ENCODE assay signal across 21 cellular contexts in genomic region chr15:58506787-58507671, GRCh38.
DNase-seq lines count a peak whose midpoint lies in the region; ATAC-seq, FAIRE-seq and TF ChIP-seq lines count a peak whose summit lies in the region.
"Had no signal": no experiment of that assay in that cellular context is flagged by ENCODE, and none has a peak within 500 bp of the region (broad histone marks: within the 10 kb centered on the region; RNA-seq: fewer than 3 reads in every experiment).

No MANE protein-coding gene starts in this region.

- H3K9me3 ChIP-seq in T-helper 17 cell (ENCODE audit: control insufficient read depth, low read length, poor library complexity, severe bottlenecking): no peaks in the 10 kb centered on the region
- H3K9me3 ChIP-seq in skeletal muscle tissue (ENCODE audit: control insufficient read depth in 3 of 3, low read length in 3 of 3): no peaks in the 10 kb centered on the region
- no peaks in the 10 kb centered on the region for H3K9me3 ChIP-seq in pancreas
- H3K9me3 ChIP-seq: right atrium auricular region had no signal

- no peaks in the 10 kb centered on the region for H3K27me3 Mint-ChIP-seq in activated CD4-positive, alpha-beta T cell treated with anti-CD3 and anti-CD28 coated beads, Interleukin-2, amount 10 ng/mL, durations not matched to agents 24 days and 14 days
- no peaks in the 10 kb centered on the region for H3K27me3 Mint-ChIP-seq in T-helper 17 cell

- peaks cover 11 to 33% (median 13%) of the 10 kb centered on the region in 3 donors for H3K4me1 ChIP-seq in skeletal muscle tissue (ENCODE audit: control insufficient read depth in 3 of 3, insufficient read depth in 3 of 3, low read length in 3 of 3)
- H3K4me1 ChIP-seq in pancreas: no peaks in the 10 kb centered on the region

- no peak overlapping the region for H3K4me3 ChIP-seq in foreskin fibroblast (ENCODE audit: low read depth in 1 of 2, low read length in 2 of 2)
- no peak overlapping the region for H3K4me3 ChIP-seq in skeletal muscle tissue (ENCODE audit: low read length in 3 of 3)
- H3K4me3 ChIP-seq in pancreas: no peak overlapping the region
- no peak overlapping the region for H3K4me3 ChIP-seq in lower leg skin (ENCODE audit: low read depth, poor library complexity, severe bottlenecking)
- H3K4me3 ChIP-seq: coronary artery, right atrium auricular region had no signal

- peaks cover 29% of the 10 kb centered on the region for H3K4me1 Mint-ChIP-seq in activated CD4-positive, alpha-beta T cell treated with anti-CD3 and anti-CD28 coated beads, Interleukin-2, amount 10 ng/mL, durations not matched to agents 24 days and 14 days
- H3K4me1 Mint-ChIP-seq in T-helper 17 cell: peaks cover 17% of the 10 kb centered on the region

- H3K27ac Mint-ChIP-seq in activated CD4-positive, alpha-beta T cell treated with anti-CD3 and anti-CD28 coated beads, Interleukin-2, amount 10 ng/mL, durations not matched to agents 24 days and 14 days: peak overlapping the region; percentile 80
- H3K27ac Mint-ChIP-seq in T-helper 17 cell: peak overlapping the region; percentile 12
- H3K27ac Mint-ChIP-seq: HFFc6 had no signal

- peaks cover 3% of the 10 kb centered on the region for H3K36me3 Mint-ChIP-seq in activated CD4-positive, alpha-beta T cell treated with anti-CD3 and anti-CD28 coated beads, Interleukin-2, amount 10 ng/mL, durations not matched to agents 24 days and 14 days (ENCODE audit: low read depth)
- peaks cover 3% of the 10 kb centered on the region for H3K36me3 Mint-ChIP-seq in T-helper 17 cell (ENCODE audit: low read depth)
- H3K36me3 Mint-ChIP-seq: CD4-positive, alpha-beta memory T cell had no signal

- no peak for FAIRE-seq in pancreas (lab: Jason Lieb, UNC)
- FAIRE-seq: HTR-8/SVneo had no signal

- intact Hi-C loops in activated CD4-positive, alpha-beta T cell treated with anti-CD3 and anti-CD28 coated beads, Interleukin-2, amount 10 ng/mL, durations not matched to agents 24 days and 14 days (cut with micrococcal nuclease): no loop called here
- intact Hi-C loops in pancreas (cut with DNase I): no loop called here
- intact Hi-C loops in lower leg skin (cut with DNase I; ENCODE audit: low total_unique reads): no loop called here

- no peak for DNase-seq in activated CD4-positive, alpha-beta T cell treated with anti-CD3 and anti-CD28 coated beads, Interleukin-2, amount 10 ng/mL, durations not matched to agents 24 days and 14 days
- no peak for DNase-seq in activated CD4-positive, alpha-beta T cell treated with anti-CD3 and anti-CD28 coated beads for 48 hours
- no peak for DNase-seq in T-helper 17 cell
- peak; percentile 12 to 37 for DNase-seq in foreskin fibroblast
- DNase-seq in pancreas: no peak
- DNase-seq in lower leg skin (ENCODE audit: low spot score in 2 of 2): no peak
- DNase-seq: activated CD8-positive, alpha-beta memory T cell treated with anti-CD3 and anti-CD28 coated beads, Interleukin-2, amount 50 U/mL, for 4 hours; activated gamma-delta T cell; CD4-positive, alpha-beta memory T cell; glutamatergic neuron; HFFc6; MM.1S; NCI-H187; SHP77 treated with DMSO at 0.1 percent for 48 hours had no signal

- peaks cover 22% of the 10 kb centered on the region for H3K9me3 Mint-ChIP-seq in activated CD4-positive, alpha-beta T cell treated with anti-CD3 and anti-CD28 coated beads, Interleukin-2, amount 10 ng/mL, durations not matched to agents 24 days and 14 days
- H3K9me3 Mint-ChIP-seq: HFFc6; nephron; T-helper 2 cell treated with Interferon-gamma antibody and Interleukin-4, amounts not matched to agents 5 μg/mL and 100 μg/mL, for 36 hours had no signal

- WGBS in pancreas, 2 donors: 75 to 80% methylated on average over 9 of the region's 9 CpGs
- WGBS in lower leg skin, 2 donors: 64 to 68% methylated on average over 9 of the region's 9 CpGs

- H3K27ac ChIP-seq in skeletal muscle tissue (ENCODE audit: low read depth, low read length) (peak overlapping the region; percentile 84), pancreas (no peak overlapping the region)
- H3K27ac ChIP-seq: coronary artery had no signal

- no peak overlapping the region for H3K9ac ChIP-seq in skeletal muscle tissue (ENCODE audit: low read depth in 1 of 3, low read length in 3 of 3)

- no peak for TF ChIP-seq CTCF in foreskin fibroblast (IDR thresholded peaks at IDR 0.05; ENCODE audit: low read depth, low read length)
- TF ChIP-seq CTCF in pancreas (IDR thresholded peaks at IDR 0.05): no peak
- TF ChIP-seq CTCF in lower leg skin (IDR thresholded peaks at IDR 0.05): no peak

- H3K36me3 ChIP-seq in skeletal muscle tissue (ENCODE audit: control insufficient read depth in 3 of 3, insufficient read depth in 3 of 3, low read length in 3 of 3) (no peaks in the 10 kb centered on the region), pancreas (no peaks in the 10 kb centered on the region)
- H3K36me3 ChIP-seq: right atrium auricular region had no signal

- H3K27me3 ChIP-seq in skeletal muscle tissue (ENCODE audit: control insufficient read depth in 3 of 3, insufficient read depth in 3 of 3, low read length in 3 of 3): no peaks in the 10 kb centered on the region
- no peaks in the 10 kb centered on the region for H3K27me3 ChIP-seq in pancreas
- H3K27me3 ChIP-seq: right atrium auricular region had no signal

- TF ChIP-seq POLR2A in lower leg skin (IDR thresholded peaks at IDR 0.05): no peak

- H3K4me3 Mint-ChIP-seq in activated CD4-positive, alpha-beta T cell treated with anti-CD3 and anti-CD28 coated beads, Interleukin-2, amount 10 ng/mL, durations not matched to agents 24 days and 14 days: no peak overlapping the region
- H3K4me3 Mint-ChIP-seq in T-helper 17 cell: no peak overlapping the region
- H3K4me3 Mint-ChIP-seq: HFFc6, nephron had no signal

- no peak for ATAC-seq in T-helper 17 cell
- ATAC-seq in pancreas: no peak
- ATAC-seq in GM19328 (IDR thresholded peaks at IDR 0.05; ENCODE audit: unreplicated experiment): no peak

Comparison
In these comparisons a context has a peak if more than half of its experiments do, and no peak if none do; other contexts are left out.
1. DNase-seq: peak in foreskin fibroblast (2 of 2); none in activated CD4-positive, alpha-beta T cell treated with anti-CD3 and anti-CD28 coated beads, Interleukin-2, amount 10 ng/mL, durations not matched to agents 24 days and 14 days (single experiment), activated CD4-positive, alpha-beta T cell treated with anti-CD3 and anti-CD28 coated beads for 48 hours (single experiment), T-helper 17 cell (0 of 3), pancreas (0 of 6) and lower leg skin (0 of 2).